ENCODE assay signal across 16 cellular contexts in genomic region chr2:26455801-26456700, GRCh38. TPM values are rescaled to one million over a fixed set of nuclear protein-coding genes. Genes with fewer than 3 reads are reported as not detected.
A peak's percentile ranks its signal among the peaks of the same experiment; 100 is the strongest.
DNase-seq lines count a peak whose midpoint lies in the region; ATAC-seq, FAIRE-seq and TF ChIP-seq lines count a peak whose summit lies in the region.
"Had no signal": no experiment of that assay in that cellular context is flagged by ENCODE, and none has a peak within 500 bp of the region (broad histone marks: within the 10 kb centered on the region; RNA-seq: fewer than 3 reads in every experiment).

No MANE protein-coding gene starts in this region.

- intact Hi-C loops in endothelial cell of umbilical vein (cut with micrococcal nuclease): loop anchor here (2.0 kb wide), 1 partner anchor 35 kb away; no protein-coding TSS in a partner anchor

- H3K27me3 Mint-ChIP-seq in nephron progenitor cell (ENCODE audit: low read depth, poor library complexity): peaks cover 11% of the 10 kb centered on the region

- H3K9me1 ChIP-seq in endothelial cell of umbilical vein (replicated peaks; ENCODE audit: control insufficient read depth, extremely low read depth, insufficient read depth, low read length): no peaks in the 10 kb centered on the region

- peaks cover 16% of the 10 kb centered on the region for H3K4me1 ChIP-seq in endothelial cell of umbilical vein (ENCODE audit: control insufficient read depth, extremely low read depth, insufficient read depth, low read length)

- no peak overlapping the region for H3K4me3 Mint-ChIP-seq in nephron progenitor cell

- H3K4me3 ChIP-seq in endothelial cell of umbilical vein (replicated peaks in 1 of 3; ENCODE audit: insufficient read depth in 1 of 3, low read depth in 1 of 3, low read length in 3 of 3) (no peak overlapping the region), H7 (ENCODE audit: insufficient read depth, low read depth, low read length) (no peak overlapping the region)
- H3K4me3 ChIP-seq: SK-N-MC had no signal

- TF ChIP-seq CTCF in endothelial cell of umbilical vein (IDR thresholded peaks at IDR 0.05; ENCODE audit: extremely low read depth in 1 of 2, insufficient read depth in 1 of 2, low read depth in 1 of 2, low read length in 2 of 2) (no peak), nephron progenitor cell (IDR thresholded peaks at IDR 0.05) (no peak)

- H3K36me3 ChIP-seq in endothelial cell of umbilical vein (ENCODE audit: control insufficient read depth in 2 of 2, extremely low read depth in 1 of 2, insufficient read depth in 2 of 2, low read length in 2 of 2): no peaks in the 10 kb centered on the region
- H3K36me3 ChIP-seq in H7 (replicated peaks; ENCODE audit: control insufficient read depth, insufficient read depth, low read length): no peaks in the 10 kb centered on the region

- FAIRE-seq in endothelial cell of umbilical vein (lab: Jason Lieb, UNC): peak; percentile 77
- FAIRE-seq: urothelium cell line had no signal

- ATAC-seq in HG03139 (IDR thresholded peaks at IDR 0.05; ENCODE audit: unreplicated experiment): no peak

- no TSS peak for BruUV-seq in endothelial cell of umbilical vein (replicated peaks; lab: Mats Ljungman, UMichigan)

- H3K27me3 ChIP-seq in endothelial cell of umbilical vein (ENCODE audit: control insufficient read depth in 2 of 2, insufficient read depth in 2 of 2, low read length in 2 of 2): no peaks in the 10 kb centered on the region
- H3K27me3 ChIP-seq in H7 (ENCODE audit: control insufficient read depth, insufficient read depth, low read length): no peaks in the 10 kb centered on the region

- no peak overlapping the region for H2AFZ ChIP-seq in endothelial cell of umbilical vein (ENCODE audit: low read depth, low read length)

- DNase-seq in AML-193 (lab: John Stamatoyannopoulos, UW): peak; percentile 62 to 78
- DNase-seq in KBM-7: peak; percentile 20
- peak; percentile 49 for DNase-seq in endothelial cell of umbilical vein (ENCODE audit: low read depth, low spot score)
- no peak for DNase-seq in nephron progenitor cell
- no peak for DNase-seq in H7
- no peak for DNase-seq in NCI-H446 (lab: John Stamatoyannopoulos, UW)
- DNase-seq in hippocampal formation (lab: John Stamatoyannopoulos, UW): no peak
- DNase-seq: cerebellar nuclear complex, DMS153, KG1, NCI-H2081 treated with DMSO at 0.1 percent for 48 hours had no signal

- H3K9me3 Mint-ChIP-seq in nephron progenitor cell: peaks cover 3% of the 10 kb centered on the region

- no peaks in the 10 kb centered on the region for H3K79me2 ChIP-seq in endothelial cell of umbilical vein (ENCODE audit: control insufficient read depth, insufficient read depth, low read length)

- no peaks in the 10 kb centered on the region for H3K9me3 ChIP-seq in endothelial cell of umbilical vein (replicated peaks; ENCODE audit: control insufficient read depth, insufficient read depth, low read length)

- no peak overlapping the region for H3K4me2 ChIP-seq in endothelial cell of umbilical vein (ENCODE audit: insufficient read depth, low read length)

- POLR2A ChIA-PET in endothelial cell of umbilical vein (lab: Charles Lee): no interaction called here

- H3K27ac ChIP-seq in endothelial cell of umbilical vein (ENCODE audit: insufficient read depth, low read depth, low read length): no peak overlapping the region
- H3K27ac ChIP-seq: SK-N-MC, VCaP had no signal

- no peaks in the 10 kb centered on the region for H4K20me1 ChIP-seq in endothelial cell of umbilical vein (replicated peaks; ENCODE audit: control insufficient read depth, extremely low read depth, insufficient read depth, low read length)

- in situ Hi-C loops in KBM-7 (cut with MboI; ENCODE audit: low pct_unique_long_range_greater_than_20kb, low sequenced_read_pairs): no loop called here

- H3K4me1 Mint-ChIP-seq in nephron progenitor cell: peaks cover 28% of the 10 kb centered on the region

- H3K27ac Mint-ChIP-seq in nephron progenitor cell: peak overlapping the region; percentile 63

- CTCF ChIA-PET in endothelial cell of umbilical vein (lab: Charles Lee): interaction anchor here (0.7 to 1.9 kb wide), 2 partner anchors 12 to 13 kb away, joined by 3 to 6 read pairs; no protein-coding TSS in a partner anchor

- H3K9ac ChIP-seq in endothelial cell of umbilical vein (replicated peaks; ENCODE audit: extremely low read depth, insufficient read depth, low read length): no peak overlapping the region

- no peaks in the 10 kb centered on the region for H3K36me3 Mint-ChIP-seq in nephron progenitor cell (ENCODE audit: low read depth)

- dilution Hi-C loops in endothelial cell of umbilical vein (cut with MboI; ENCODE audit: extremely low pct_ligation_motif_present, low sequenced_read_pairs): no loop called here

- TF ChIP-seq POLR2A in endothelial cell of umbilical vein (IDR thresholded peaks at IDR 0.05; ENCODE audit: low read depth, low read length): no peak

TF ChIP-seq in endothelial cell of umbilical vein, 7 proteins besides CTCF, POLR2A, EP300 and RAD21:
- TF ChIP-seq POLR2AphosphoS5 (IDR thresholded peaks at IDR 0.05; ENCODE audit: insufficient read depth, low read depth, low read length): peak; percentile 46
- no peak for TF ChIP-seq JUN (IDR thresholded peaks at IDR 0.05; ENCODE audit: borderline replicate concordance, insufficient read depth, insufficient read length, low read depth)
TF ChIP-seq in endothelial cell of umbilical vein: peak in this region for 1.

RNA-seq across cellular contexts. Expression of gene OTOF, which starts 21.9 kb away (rescaled TPM):
- 0.16 and 0.22 TPM in 2 replicates for total RNA-seq in endothelial cell of umbilical vein
- polyA plus RNA-seq in endothelial cell of umbilical vein: 0.05 and 0.06 TPM in 2 replicates
- 0.01 and 0.03 TPM in 2 replicates for polyA plus RNA-seq in endothelial cell of umbilical vein (2011; cell fraction: cytosol; rRNA removed)
- polyA plus RNA-seq in endothelial cell of umbilical vein (2011; cell fraction: nucleus; rRNA removed): 0.07 and 0.08 TPM in 2 replicates
- 0.05 TPM in 1 of 2 replicates, not detected in the other for polyA plus RNA-seq in endothelial cell of umbilical vein (2012)
- not detected in 2 replicates for polyA minus RNA-seq in endothelial cell of umbilical vein
- polyA minus RNA-seq in endothelial cell of umbilical vein (2011; cell fraction: cytosol; rRNA and poly(A)+ RNA removed): not detected
- not detected in 2 replicates for polyA minus RNA-seq in endothelial cell of umbilical vein (2011; cell fraction: nucleus; rRNA and poly(A)+ RNA removed)
- 0.07 and 0.14 TPM in 2 replicates for total RNA-seq in H7 (2014; rRNA removed; shearing (Covaris generic))
- total RNA-seq: osteoblast had no signal

RNA-seq across cellular contexts. Expression of gene DRC1, which starts 54.3 kb away (rescaled TPM):
- 0.21 and 0.44 TPM in 2 replicates for total RNA-seq in endothelial cell of umbilical vein
- not detected in 2 replicates for polyA plus RNA-seq in endothelial cell of umbilical vein
- not detected in 2 replicates for polyA plus RNA-seq in endothelial cell of umbilical vein (2011; cell fraction: cytosol; rRNA removed)
- not detected in 2 replicates for polyA plus RNA-seq in endothelial cell of umbilical vein (2011; cell fraction: nucleus; rRNA removed)
- not detected in 2 replicates for polyA plus RNA-seq in endothelial cell of umbilical vein (2012)
- polyA minus RNA-seq in endothelial cell of umbilical vein: not detected in 2 replicates
- polyA minus RNA-seq in endothelial cell of umbilical vein (2011; cell fraction: cytosol; rRNA and poly(A)+ RNA removed): not detected
- polyA minus RNA-seq in endothelial cell of umbilical vein (2011; cell fraction: nucleus; rRNA and poly(A)+ RNA removed): not detected in 2 replicates
- total RNA-seq in H7 (2014; rRNA removed; shearing (Covaris generic)): 0.07 TPM in 1 of 2 replicates, not detected in the other

Comparison
In these comparisons a context has a peak if more than half of its experiments do, and no peak if none do; other contexts are left out.
1. DNase-seq: peak in AML-193 (2 of 2), KBM-7 (single experiment) and endothelial cell of umbilical vein (single experiment); none in nephron progenitor cell (single experiment), H7 (single experiment), NCI-H446 (0 of 2) and hippocampal formation (0 of 2).